Comparison of ENCODE assay signal across 19 cellular contexts in the genomic region with DNA sequence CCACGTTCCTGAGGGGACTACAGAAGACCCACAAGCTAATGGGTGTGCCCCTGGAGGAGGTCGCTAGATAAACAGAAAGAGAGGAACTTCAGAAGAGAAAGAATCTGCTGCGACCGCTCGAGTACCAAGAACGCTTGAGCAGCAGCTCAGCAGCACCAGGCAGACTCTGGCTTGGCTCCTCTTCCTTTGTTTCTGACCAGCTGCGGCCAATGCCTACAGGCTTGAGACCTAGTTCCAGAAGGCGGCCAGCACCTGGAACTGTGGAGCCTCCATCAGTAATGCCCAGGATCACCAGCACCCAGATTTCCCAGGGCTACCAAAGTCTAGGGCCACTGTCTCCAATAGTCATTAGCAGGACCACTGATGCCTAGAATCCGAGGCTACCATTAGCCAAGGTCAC. TPM values are rescaled to one million over a fixed set of nuclear protein-coding genes. Genes with fewer than 3 reads are reported as not detected.
"Had no signal": no experiment of that assay in that cellular context is flagged by ENCODE, and none has a peak within 500 bp of the region (broad histone marks: within the 10 kb centered on the region; RNA-seq: fewer than 3 reads in every experiment).

No MANE protein-coding gene starts in this region.

- H3K4me2 ChIP-seq: SK-N-SH had no signal

- FAIRE-seq: RCC 7860 had no signal

- H3K9ac ChIP-seq: SK-N-SH had no signal

- H3K9me3 ChIP-seq: SK-N-SH had no signal

- DNase-seq: KBM-7, MV-4-11, NCI-H1048, NCI-H1105, NCI-H1417, NCI-H1436 treated with DMSO at 0.1 percent for 48 hours, NCI-H1694, NCI-H187 treated with DMSO at 0.1 percent for 48 hours, NCI-H2029 treated with DMSO at 0.1 percent for 48 hours, NCI-H2171 treated with DMSO at 0.1 percent for 48 hours, NCI-H345, NCI-H446 treated with DMSO at 0.1 percent for 48 hours, NCI-H510A treated with DMSO at 0.1 percent for 48 hours, NCI-H526, NCI-H82, Right ventricle myocardium superior, RPMI8226 had no signal

RNA-seq across cellular contexts. Expression of a gene that starts 45.6 kb away (rescaled TPM):
- polyA plus RNA-seq: SK-N-SH had no signal
